8 cellular contexts compared by ENCODE assay signal in the genomic region with DNA sequence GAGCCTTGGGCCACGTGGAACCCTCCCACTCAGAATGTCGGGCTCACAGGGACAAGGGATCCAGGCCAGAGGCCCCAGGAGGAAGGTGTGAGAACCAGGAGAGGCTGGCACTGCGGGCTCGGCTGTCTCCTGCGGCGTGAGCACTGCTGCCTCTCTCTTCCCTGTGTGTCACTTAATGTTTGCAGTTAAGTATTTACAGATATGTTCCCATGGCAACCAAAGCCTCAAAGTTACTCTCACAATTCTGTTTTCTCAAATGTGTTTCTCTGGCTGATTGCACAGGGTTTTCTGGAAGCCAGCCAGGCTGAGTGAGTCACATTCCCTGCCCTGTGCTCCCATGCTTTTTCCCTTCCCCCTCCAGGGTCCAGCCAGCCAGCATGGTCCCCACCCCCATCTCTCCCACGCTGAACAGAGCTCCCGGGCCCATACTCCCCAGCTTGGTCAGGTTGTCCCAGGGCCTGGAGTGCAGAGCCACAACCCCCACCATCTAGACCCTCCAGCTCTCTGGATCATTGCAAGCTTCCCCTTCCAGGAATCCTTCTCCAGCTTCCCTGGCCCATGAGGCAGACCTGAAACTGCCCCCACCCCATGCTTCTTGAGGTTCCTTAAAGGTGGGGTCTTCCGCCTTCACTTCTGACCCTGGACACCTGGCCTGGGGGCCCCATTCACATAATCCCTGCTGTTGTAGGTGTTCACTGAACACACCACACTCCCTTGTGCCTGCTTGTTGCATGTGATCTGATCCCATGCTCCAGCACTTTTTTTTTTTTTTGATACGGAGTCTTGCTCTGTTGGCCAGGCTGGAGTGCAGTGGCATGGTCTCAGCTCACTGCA.
DNase-seq lines count a peak whose midpoint lies in the region; ATAC-seq and TF ChIP-seq lines count a peak whose summit lies in the region.

No MANE protein-coding gene starts in this region.

- peaks cover 11 to 37% of the 10 kb centered on the region in 2 donors for H3K4me1 ChIP-seq in thyroid gland

- no peak for TF ChIP-seq CTCF in MCF 10A (IDR thresholded peaks at IDR 0.05; ENCODE audit: unreplicated experiment)
- TF ChIP-seq CTCF in thyroid gland (IDR thresholded peaks at IDR 0.05): no peak

- no peak for TF ChIP-seq POLR2A in thyroid gland (IDR thresholded peaks at IDR 0.05)

- DNase-seq in NCI-H345 (lab: John Stamatoyannopoulos, UW): peak; percentile 98
- peak; percentile 98 for DNase-seq in MCF 10A (ENCODE audit: unreplicated experiment)
- DNase-seq in kidney glomerular epithelial cell (lab: John Stamatoyannopoulos, UW): peak; percentile 100
- DNase-seq in thyroid gland: peak; percentile 94 to 96
- DNase-seq in stimulated activated naive CD4-positive, alpha-beta T cell treated with Interleukin-2 at 50 U/mL for 16 hours (lab: John Stamatoyannopoulos, UW): no peak
- DNase-seq in activated CD4-positive, alpha-beta T cell treated with anti-CD3 and anti-CD28 coated beads for 1 hour: no peak

- H3K27me3 Mint-ChIP-seq in MCF 10A (ENCODE audit: insufficient read depth, unreplicated experiment): peaks cover 14% of the 10 kb centered on the region

- intact Hi-C loops in MCF 10A (cut with micrococcal nuclease) (no loop called here), thyroid gland (cut with DNase I) (no loop called here)

- no peaks in the 10 kb centered on the region for H3K27me3 ChIP-seq in thyroid gland

- no peaks in the 10 kb centered on the region for H3K9me3 Mint-ChIP-seq in MCF 10A (ENCODE audit: unreplicated experiment)

- no peaks in the 10 kb centered on the region for H3K9me3 ChIP-seq in thyroid gland

- POLR2A ChIA-PET in MCF 10A (lab: Yijun Ruan, JAX): no interaction called here

- no peaks in the 10 kb centered on the region for H3K36me3 Mint-ChIP-seq in MCF 10A (ENCODE audit: insufficient read depth, unreplicated experiment)

- H3K36me3 ChIP-seq in thyroid gland: no peaks in the 10 kb centered on the region

- no peak overlapping the region for H3K4me3 ChIP-seq in thyroid gland (replicated peaks in 1 of 3)

- CTCF ChIA-PET in MCF 10A (lab: Yijun Ruan, JAX): interaction anchor here (0.6 to 1.2 kb wide), 4 partner anchors 43 to 848 kb away, joined by 3 read pairs; no protein-coding TSS in a partner anchor

- H3K27ac ChIP-seq in thyroid gland: peak overlapping the region in 1 of 3 donors; percentile 42

- 16 to 19% methylated on average over 10 of the region's 10 CpGs for WGBS in thyroid gland, 2 donors

- peaks cover 17% of the 10 kb centered on the region for H3K4me1 Mint-ChIP-seq in MCF 10A (ENCODE audit: insufficient read depth, unreplicated experiment)

- no peak overlapping the region for H3K4me3 Mint-ChIP-seq in MCF 10A (ENCODE audit: unreplicated experiment)

- BruUV-seq in MCF 10A (replicated peaks; lab: Mats Ljungman, UMichigan): no TSS peak

- ATAC-seq in GM18498 (IDR thresholded peaks at IDR 0.05; ENCODE audit: unreplicated experiment): peak; percentile 77
- ATAC-seq in HG03342 (IDR thresholded peaks at IDR 0.05; ENCODE audit: unreplicated experiment): peak; percentile 79

- H3K27ac Mint-ChIP-seq in MCF 10A (ENCODE audit: low read depth, unreplicated experiment): peak overlapping the region; percentile 90

Comparison
In these comparisons a context has a peak if more than half of its experiments do, and no peak if none do; other contexts are left out.
1. DNase-seq: peak in NCI-H345 (single experiment), MCF 10A (single experiment), kidney glomerular epithelial cell (single experiment) and thyroid gland (2 of 2); none in stimulated activated naive CD4-positive, alpha-beta T cell treated with Interleukin-2 at 50 U/mL for 16 hours (single experiment) and activated CD4-positive, alpha-beta T cell treated with anti-CD3 and anti-CD28 coated beads for 1 hour (single experiment).